Comparison of ENCODE assay signal across 18 cellular contexts in genomic region chr5:111248571-111248970, GRCh38. TPM values are rescaled to one million over a fixed set of nuclear protein-coding genes. Genes with fewer than 3 reads are reported as not detected.
A peak's percentile ranks its signal among the peaks of the same experiment; 100 is the strongest.
DNase-seq lines count a peak whose midpoint lies in the region; ATAC-seq and TF ChIP-seq lines count a peak whose summit lies in the region.
"Had no signal": no experiment of that assay in that cellular context is flagged by ENCODE, and none has a peak within 500 bp of the region (broad histone marks: within the 10 kb centered on the region; RNA-seq: fewer than 3 reads in every experiment).

No MANE protein-coding gene starts in this region.

- no peak for DNase-seq in activated CD8-positive, alpha-beta memory T cell treated with anti-CD3 and anti-CD28 coated beads, Interleukin-2, amount 10 ng/mL, durations not matched to agents 7 days and 5 days
- DNase-seq in activated CD8-positive, alpha-beta memory T cell treated with anti-CD3 and anti-CD28 coated beads, Interleukin-2, amount 50 U/mL, for 48 hours, result no peak
- DNase-seq in G401 (ENCODE audit: low spot score) (peak; percentile 45), NCI-H524 (lab: John Stamatoyannopoulos, UW) (no peak), Calu3 (no peak), NCI-H1694 treated with DMSO at 0.1 percent for 48 hours (lab: John Stamatoyannopoulos, UW) (no peak)
- DNase-seq in naive thymus-derived CD4-positive, alpha-beta T cell, result no peak
- DNase-seq: activated naive CD4-positive, alpha-beta T cell treated with anti-CD3 and anti-CD28 coated beads, Interleukin-2, amount 50 U/mL, for 16 hours; activated T-cell treated with anti-CD3 and anti-CD28 coated beads, Interleukin-2, amount 50 U/mL, for 1 hour; DMS79; erythroblast; foreskin melanocyte; hippocampal formation; MG63; NCI-H1436; posterior cingulate gyrus had no signal

- intact Hi-C loops in naive thymus-derived CD4-positive, alpha-beta T cell (cut with micrococcal nuclease), result no loop called here
- intact Hi-C loops in Calu3 (cut with micrococcal nuclease; ENCODE audit: unreplicated experiment), result no loop called here

- no peaks in the 10 kb centered on the region for H3K36me3 ChIP-seq in naive thymus-derived CD4-positive, alpha-beta T cell (ENCODE audit: control insufficient read depth in 2 of 3, insufficient read depth in 3 of 3, low read length in 3 of 3)
- H3K36me3 ChIP-seq: MG63 had no signal

- POLR2A ChIA-PET in naive thymus-derived CD4-positive, alpha-beta T cell (lab: Charles Lee), result interaction anchor here (1.6 to 5.4 kb wide), 2 partner anchors 13 to 19 kb away, joined by 3 to 35 read pairs; no protein-coding TSS in a partner anchor

- TF ChIP-seq CTCF in Calu3 (IDR thresholded peaks at IDR 0.05; ENCODE audit: unreplicated experiment), result no peak

- H3K36me3 Mint-ChIP-seq in activated CD8-positive, alpha-beta memory T cell treated with anti-CD3 and anti-CD28 coated beads, Interleukin-2, amount 10 ng/mL, durations not matched to agents 7 days and 5 days, result peaks cover 21% of the 10 kb centered on the region
- H3K36me3 Mint-ChIP-seq in naive thymus-derived CD4-positive, alpha-beta T cell, result peaks cover 0 to 36% (median 16%) of the 10 kb centered on the region in 5 donors
- no peaks in the 10 kb centered on the region for H3K36me3 Mint-ChIP-seq in Calu3 (ENCODE audit: insufficient read depth, unreplicated experiment)

- no peaks in the 10 kb centered on the region for H3K9me3 ChIP-seq in naive thymus-derived CD4-positive, alpha-beta T cell (ENCODE audit: control insufficient read depth in 2 of 3, low read length in 3 of 3)
- H3K9me3 ChIP-seq: MG63 had no signal

- no peak overlapping the region for H3K4me3 Mint-ChIP-seq in activated CD8-positive, alpha-beta memory T cell treated with anti-CD3 and anti-CD28 coated beads, Interleukin-2, amount 10 ng/mL, durations not matched to agents 7 days and 5 days
- peak overlapping the region in 9 of 10 donors; percentile 14 to 70 (median 41) for H3K4me3 Mint-ChIP-seq in naive thymus-derived CD4-positive, alpha-beta T cell
- no peak overlapping the region for H3K4me3 Mint-ChIP-seq in Calu3 (ENCODE audit: low read depth, unreplicated experiment)

- no peaks in the 10 kb centered on the region for H3K27me3 Mint-ChIP-seq in activated CD8-positive, alpha-beta memory T cell treated with anti-CD3 and anti-CD28 coated beads, Interleukin-2, amount 10 ng/mL, durations not matched to agents 7 days and 5 days
- no peaks in the 10 kb centered on the region for H3K27me3 Mint-ChIP-seq in naive thymus-derived CD4-positive, alpha-beta T cell
- H3K27me3 Mint-ChIP-seq in Calu3 (ENCODE audit: unreplicated experiment), result no peaks in the 10 kb centered on the region

- H3K27ac Mint-ChIP-seq in activated CD8-positive, alpha-beta memory T cell treated with anti-CD3 and anti-CD28 coated beads, Interleukin-2, amount 10 ng/mL, durations not matched to agents 7 days and 5 days, result peak overlapping the region; percentile 31
- peak overlapping the region in 8 of 9 donors; percentile 39 to 87 (median 80) for H3K27ac Mint-ChIP-seq in naive thymus-derived CD4-positive, alpha-beta T cell
- H3K27ac Mint-ChIP-seq in Calu3 (ENCODE audit: unreplicated experiment), result no peak overlapping the region

- H3K9me3 Mint-ChIP-seq in activated CD8-positive, alpha-beta memory T cell treated with anti-CD3 and anti-CD28 coated beads, Interleukin-2, amount 10 ng/mL, durations not matched to agents 7 days and 5 days (ENCODE audit: low read depth), result no peaks in the 10 kb centered on the region
- peaks cover 0 to 2% (median 0%) of the 10 kb centered on the region in 11 donors for H3K9me3 Mint-ChIP-seq in naive thymus-derived CD4-positive, alpha-beta T cell
- no peaks in the 10 kb centered on the region for H3K9me3 Mint-ChIP-seq in Calu3 (ENCODE audit: low read depth, unreplicated experiment)

- H3K4me3 ChIP-seq in naive thymus-derived CD4-positive, alpha-beta T cell (ENCODE audit: low read length), result no peak overlapping the region
- H3K4me3 ChIP-seq: MG63 had no signal

- peaks cover 66% of the 10 kb centered on the region for H3K4me1 Mint-ChIP-seq in activated CD8-positive, alpha-beta memory T cell treated with anti-CD3 and anti-CD28 coated beads, Interleukin-2, amount 10 ng/mL, durations not matched to agents 7 days and 5 days
- peaks cover 48 to 90% (median 76%) of the 10 kb centered on the region in 7 donors for H3K4me1 Mint-ChIP-seq in naive thymus-derived CD4-positive, alpha-beta T cell
- H3K4me1 Mint-ChIP-seq in Calu3 (ENCODE audit: low read depth, unreplicated experiment), result peaks cover 8% of the 10 kb centered on the region

- H3K27ac ChIP-seq in naive thymus-derived CD4-positive, alpha-beta T cell (ENCODE audit: low read depth, low read length), result peak overlapping the region; percentile 28

- no TSS peak for BruUV-seq in Calu3 (replicated peaks; lab: Mats Ljungman, UMichigan)

- CTCF ChIA-PET in activated CD8-positive, alpha-beta memory T cell treated with anti-CD3 and anti-CD28 coated beads, Interleukin-2, amount 10 ng/mL, durations not matched to agents 7 days and 5 days (lab: Charles Lee), result interaction anchor here (4.0 kb wide), 1 partner anchor 25 kb away, joined by 18 read pairs; the partner anchor contains the start of gene CAMK4
- CTCF ChIA-PET in naive thymus-derived CD4-positive, alpha-beta T cell (lab: Charles Lee), result no interaction called here
- CTCF ChIA-PET in Calu3 (lab: Charles Lee), result no interaction called here

- H3K4me1 ChIP-seq in naive thymus-derived CD4-positive, alpha-beta T cell (ENCODE audit: control insufficient read depth in 2 of 2, insufficient read depth in 2 of 2, low read length in 2 of 2), result peaks cover 19 to 63% of the 10 kb centered on the region in 2 donors

- H3K27me3 ChIP-seq in naive thymus-derived CD4-positive, alpha-beta T cell (ENCODE audit: control insufficient read depth in 2 of 2, insufficient read depth in 2 of 2, low read length in 2 of 2), result no peaks in the 10 kb centered on the region

- ATAC-seq in activated CD8-positive, alpha-beta memory T cell treated with anti-CD3 and anti-CD28 coated beads, Interleukin-2, amount 10 ng/mL, durations not matched to agents 7 days and 5 days, result no peak
- ATAC-seq in SK-N-SH treated with all-trans-retinoic acid at 6 μM for 48 hours, result peak; percentile 92
- no peak for ATAC-seq in naive thymus-derived CD4-positive, alpha-beta T cell
- ATAC-seq: sciatic nerve had no signal

- in situ Hi-C loops in G401 (cut with HindIII; ENCODE audit: low sequenced_read_pairs), result no loop called here

TF ChIP-seq in SK-N-SH treated with all-trans-retinoic acid at 6 μM for 48 hours, 23 proteins besides CTCF, POLR2A, EP300 and RAD21 (continues in another document):
- TF ChIP-seq ZC3H10 (CRISPR knock-in tag; IDR thresholded peaks at IDR 0.05) (peak; percentile 74), CSRNP3 (CRISPR knock-in tag; IDR thresholded peaks at IDR 0.05) (peak; percentile 89), RARB (CRISPR knock-in tag; IDR thresholded peaks at IDR 0.05) (no peak), PATZ1 (CRISPR knock-in tag; IDR thresholded peaks at IDR 0.05; ENCODE audit: borderline replicate concordance) (peak; percentile 76; the same call in 1 of the 2 replicates), TCF4 (CRISPR knock-in tag; IDR thresholded peaks at IDR 0.05; ENCODE audit: borderline replicate concordance) (peak; percentile 46; the same call in 1 of the 2 replicates), ZNF565 (CRISPR knock-in tag; conservative IDR thresholded peaks at IDR 0.05; ENCODE audit: low read depth) (no peak), ZNF70 (CRISPR knock-in tag; IDR thresholded peaks at IDR 0.05) (no peak)

RNA-seq across cellular contexts. Expression of gene CAMK4, which starts 24.4 kb away (rescaled TPM):
- 10 to 100 TPM; 77.4 to 91.1 TPM for total RNA-seq in activated CD8-positive, alpha-beta memory T cell treated with anti-CD3 and anti-CD28 coated beads, Interleukin-2, amount 10 ng/mL, durations not matched to agents 7 days and 5 days
- total RNA-seq in G401 (2014; rRNA removed; shearing (Covaris generic)), result under 0.01 TPM in 1 of 2 replicates, not detected in the other
- total RNA-seq in naive thymus-derived CD4-positive, alpha-beta T cell, result 100 to 1,000 TPM; 118 to 366 (median 210) TPM
- polyA plus RNA-seq in naive thymus-derived CD4-positive, alpha-beta T cell, result 100 to 1,000 TPM; 188 to 200 TPM
- 19.4 and 23.3 TPM in 2 replicates for total RNA-seq in Calu3 (2022)

Comparison
In these comparisons a context has a peak if more than half of its experiments do, and no peak if none do; other contexts are left out.
1. H3K4me3 Mint-ChIP-seq: peak in naive thymus-derived CD4-positive, alpha-beta T cell (9 of 10); none in activated CD8-positive, alpha-beta memory T cell treated with anti-CD3 and anti-CD28 coated beads, Interleukin-2, amount 10 ng/mL, durations not matched to agents 7 days and 5 days (single experiment) and Calu3 (single experiment).
2. RNA of gene CAMK4, which starts 24.4 kb away (total RNA-seq): 118 to 366 TPM in naive thymus-derived CD4-positive, alpha-beta T cell, 77.4 to 91.1 TPM in activated CD8-positive, alpha-beta memory T cell treated with anti-CD3 and anti-CD28 coated beads, Interleukin-2, amount 10 ng/mL, durations not matched to agents 7 days and 5 days and 19.4 to 23.3 TPM in Calu3; under 0.01 TPM in G401; every median in the first group is over 10 times any median in the second.